ENCODE assay signal across 16 cellular contexts in genomic region chr11:80873309-80873999, GRCh38.
DNase-seq lines count a peak whose midpoint lies in the region; ATAC-seq and TF ChIP-seq lines count a peak whose summit lies in the region.
"Had no signal": no experiment of that assay in that cellular context is flagged by ENCODE, and none has a peak within 500 bp of the region (broad histone marks: within the 10 kb centered on the region; RNA-seq: fewer than 3 reads in every experiment).

No MANE protein-coding gene starts in this region.

- TF ChIP-seq CTCF in RWPE2 (IDR thresholded peaks at IDR 0.05; ENCODE audit: poor library complexity, severe bottlenecking): no peak
- no peak for TF ChIP-seq CTCF in fibroblast of the aortic adventitia (IDR thresholded peaks at IDR 0.05; ENCODE audit: insufficient read depth, low read length)

- H3K4me1 ChIP-seq in RWPE2 (ENCODE audit: insufficient read depth, poor library complexity, severe bottlenecking): peaks cover 12% of the 10 kb centered on the region

- peak; percentile 83 for ATAC-seq in GM18511 (IDR thresholded peaks at IDR 0.05; ENCODE audit: unreplicated experiment)
- ATAC-seq in RWPE2 (ENCODE audit: low read depth): peak; percentile 86
- no peak for ATAC-seq in HG02938 (IDR thresholded peaks at IDR 0.05; ENCODE audit: unreplicated experiment)
- ATAC-seq in HG02852 (IDR thresholded peaks at IDR 0.05; ENCODE audit: unreplicated experiment): no peak
- ATAC-seq: natural killer cell had no signal

- H3K27ac ChIP-seq in RWPE2 (ENCODE audit: poor library complexity, severe bottlenecking): no peak overlapping the region
- H3K27ac ChIP-seq: HL-60, WERI-Rb-1 had no signal

- DNase-seq in HPDE6-E6E7 (ENCODE audit: extremely low spot score) (peak; percentile 14), RWPE2 (ENCODE audit: low spot score) (no peak), fibroblast of the aortic adventitia (ENCODE audit: low read depth) (peak; percentile 63), NCI-H1092 treated with DMSO at 0.1 percent for 48 hours (lab: John Stamatoyannopoulos, UW) (no peak), AML-193 (lab: John Stamatoyannopoulos, UW) (no peak)
- DNase-seq: activated naive CD8-positive, alpha-beta T cell treated with anti-CD3 and anti-CD28 coated beads, Interleukin-2, amount 10 ng/mL, durations not matched to agents 7 days and 5 days; glutamatergic neuron; natural killer cell; NCI-H1105 treated with DMSO at 0.1 percent for 48 hours; NCI-H446 treated with DMSO at 0.1 percent for 48 hours; retina; WERI-Rb-1 had no signal

- H3K9me3 ChIP-seq in RWPE2 (ENCODE audit: severe bottlenecking): no peaks in the 10 kb centered on the region

- H3K36me3 ChIP-seq in RWPE2 (ENCODE audit: low read depth): no peaks in the 10 kb centered on the region
- H3K36me3 ChIP-seq: WERI-Rb-1 had no signal

- H3K4me3 ChIP-seq in RWPE2 (ENCODE audit: severe bottlenecking) (no peak overlapping the region), fibroblast of the aortic adventitia (ENCODE audit: low read depth, low read length) (no peak overlapping the region)

- H3K27me3 ChIP-seq in RWPE2 (ENCODE audit: insufficient read depth, poor library complexity, severe bottlenecking): no peaks in the 10 kb centered on the region

Comparison
In these comparisons a context has a peak if more than half of its experiments do, and no peak if none do; other contexts are left out.
1. ATAC-seq: peak in GM18511 (single experiment) and RWPE2 (single experiment); none in HG02938 (single experiment) and HG02852 (single experiment).
2. DNase-seq: peak in HPDE6-E6E7 (single experiment) and fibroblast of the aortic adventitia (single experiment); none in RWPE2 (single experiment), NCI-H1092 treated with DMSO at 0.1 percent for 48 hours (single experiment) and AML-193 (0 of 2).